Comparison of ENCODE assay signal across 1 cellular context in genomic region chr4:16253127-16253960, GRCh38.
TF ChIP-seq lines count a peak whose summit lies in the region.

No MANE protein-coding gene starts in this region.

TF ChIP-seq in HepG2, 621 proteins besides CTCF, POLR2A, EP300 and RAD21 (continued from another document and continues in another):
- TF ChIP-seq TERF1 (CRISPR knock-in tag; IDR thresholded peaks at IDR 0.05) = no peak
- no peak for TF ChIP-seq ZBTB7B (CRISPR knock-in tag; IDR thresholded peaks at IDR 0.05)
- peak; percentile 14; the same call in 1 of the 2 replicates for TF ChIP-seq ZNF644 (CRISPR knock-in tag; IDR thresholded peaks at IDR 0.05; ENCODE audit: low read depth)
- peak; percentile 51 for TF ChIP-seq FOXA3 (CRISPR knock-in tag; IDR thresholded peaks at IDR 0.05)
- no peak for TF ChIP-seq ZNF251 (CRISPR knock-in tag; IDR thresholded peaks at IDR 0.05)
- no peak for TF ChIP-seq LBX2 (CRISPR knock-in tag; IDR thresholded peaks at IDR 0.05; ENCODE audit: borderline replicate concordance)
- TF ChIP-seq ATF3 (CRISPR knock-in tag; IDR thresholded peaks at IDR 0.05) = no peak
- TF ChIP-seq ZNF235 (CRISPR knock-in tag; IDR thresholded peaks at IDR 0.05; ENCODE audit: borderline replicate concordance) = no peak
- no peak for TF ChIP-seq SRY (CRISPR knock-in tag; IDR thresholded peaks at IDR 0.05)
- no peak for TF ChIP-seq ZNF335 (CRISPR knock-in tag; IDR thresholded peaks at IDR 0.05)
- no peak for TF ChIP-seq ZUFSP (CRISPR knock-in tag; IDR thresholded peaks at IDR 0.05; ENCODE audit: borderline replicate concordance)
- TF ChIP-seq ARNT2 (CRISPR knock-in tag; IDR thresholded peaks at IDR 0.05; ENCODE audit: low read depth) = no peak
- TF ChIP-seq ZNF253 (CRISPR knock-in tag; IDR thresholded peaks at IDR 0.05; ENCODE audit: borderline replicate concordance) = no peak
- TF ChIP-seq NFKB2 (CRISPR knock-in tag; IDR thresholded peaks at IDR 0.05; ENCODE audit: borderline replicate concordance) = no peak
- no peak for TF ChIP-seq SKI (IDR thresholded peaks at IDR 0.05; ENCODE audit: partially characterized antibody)
- no peak for TF ChIP-seq ZNF782 (CRISPR knock-in tag; IDR thresholded peaks at IDR 0.05; ENCODE audit: borderline replicate concordance)
- TF ChIP-seq ZNF574 (CRISPR knock-in tag; IDR thresholded peaks at IDR 0.05) = no peak
- TF ChIP-seq USF2 (IDR thresholded peaks at IDR 0.05; ENCODE audit: low read depth, low read length) = no peak
- no peak for TF ChIP-seq USF2 (CRISPR knock-in tag; IDR thresholded peaks at IDR 0.05; ENCODE audit: borderline replicate concordance)
- TF ChIP-seq DRAP1 (CRISPR knock-in tag; IDR thresholded peaks at IDR 0.05) = no peak
- no peak for TF ChIP-seq PRDM4 (CRISPR knock-in tag; IDR thresholded peaks at IDR 0.05; ENCODE audit: borderline replicate concordance)
- no peak for TF ChIP-seq HOXA5 (CRISPR knock-in tag; IDR thresholded peaks at IDR 0.05)
- TF ChIP-seq PLSCR1 (CRISPR knock-in tag; IDR thresholded peaks at IDR 0.05; ENCODE audit: borderline replicate concordance) = no peak
- TF ChIP-seq REL (CRISPR knock-in tag; conservative IDR thresholded peaks at IDR 0.05) = no peak
- TF ChIP-seq ZNF615 (CRISPR knock-in tag; IDR thresholded peaks at IDR 0.05; ENCODE audit: borderline replicate concordance) = no peak
- TF ChIP-seq CHCHD3 (CRISPR knock-in tag; IDR thresholded peaks at IDR 0.05) = no peak
- no peak for TF ChIP-seq ZHX1 (CRISPR knock-in tag; IDR thresholded peaks at IDR 0.05; ENCODE audit: low read depth)
- no peak for TF ChIP-seq MAZ (IDR thresholded peaks at IDR 0.05; ENCODE audit: borderline replicate concordance, low read depth, low read length)
- TF ChIP-seq MAZ (CRISPR knock-in tag; IDR thresholded peaks at IDR 0.05; ENCODE audit: low read depth) = no peak
- TF ChIP-seq ZBTB7A (CRISPR knock-in tag; IDR thresholded peaks at IDR 0.05) = no peak
- TF ChIP-seq FOXM1 (CRISPR knock-in tag; IDR thresholded peaks at IDR 0.05) = no peak
- no peak for TF ChIP-seq ZNF510 (CRISPR knock-in tag; IDR thresholded peaks at IDR 0.05; ENCODE audit: low read depth)
- TF ChIP-seq ZNF790 (CRISPR knock-in tag; IDR thresholded peaks at IDR 0.05; ENCODE audit: borderline replicate concordance) = no peak
- no peak for TF ChIP-seq CREB1 (IDR thresholded peaks at IDR 0.05)
- TF ChIP-seq CREB1 (CRISPR knock-in tag; IDR thresholded peaks at IDR 0.05) = no peak
- TF ChIP-seq AFF4 (CRISPR knock-in tag; IDR thresholded peaks at IDR 0.05) = no peak
- TF ChIP-seq ZNF274 (CRISPR knock-in tag; IDR thresholded peaks at IDR 0.05) = no peak
- no peak for TF ChIP-seq SOX13 (IDR thresholded peaks at IDR 0.05)
- peak in 1 of 2 experiments; percentile 59; a peak in 2 of 4 replicates for TF ChIP-seq SOX13 (CRISPR knock-in tag; conservative IDR thresholded peaks at IDR 0.05 in 1 of 2, IDR thresholded peaks at IDR 0.05 in 1 of 2)
- no peak for TF ChIP-seq ZBTB34 (CRISPR knock-in tag; IDR thresholded peaks at IDR 0.05)
- TF ChIP-seq NCOA2 (CRISPR knock-in tag; IDR thresholded peaks at IDR 0.05) = no peak
- no peak for TF ChIP-seq FOXP1 (IDR thresholded peaks at IDR 0.05)
- peak; percentile 17; the same call in 1 of the 2 replicates for TF ChIP-seq FOXP1 (CRISPR knock-in tag; IDR thresholded peaks at IDR 0.05)
